ENCODE assay signal across 10 cellular contexts in the genomic region with DNA sequence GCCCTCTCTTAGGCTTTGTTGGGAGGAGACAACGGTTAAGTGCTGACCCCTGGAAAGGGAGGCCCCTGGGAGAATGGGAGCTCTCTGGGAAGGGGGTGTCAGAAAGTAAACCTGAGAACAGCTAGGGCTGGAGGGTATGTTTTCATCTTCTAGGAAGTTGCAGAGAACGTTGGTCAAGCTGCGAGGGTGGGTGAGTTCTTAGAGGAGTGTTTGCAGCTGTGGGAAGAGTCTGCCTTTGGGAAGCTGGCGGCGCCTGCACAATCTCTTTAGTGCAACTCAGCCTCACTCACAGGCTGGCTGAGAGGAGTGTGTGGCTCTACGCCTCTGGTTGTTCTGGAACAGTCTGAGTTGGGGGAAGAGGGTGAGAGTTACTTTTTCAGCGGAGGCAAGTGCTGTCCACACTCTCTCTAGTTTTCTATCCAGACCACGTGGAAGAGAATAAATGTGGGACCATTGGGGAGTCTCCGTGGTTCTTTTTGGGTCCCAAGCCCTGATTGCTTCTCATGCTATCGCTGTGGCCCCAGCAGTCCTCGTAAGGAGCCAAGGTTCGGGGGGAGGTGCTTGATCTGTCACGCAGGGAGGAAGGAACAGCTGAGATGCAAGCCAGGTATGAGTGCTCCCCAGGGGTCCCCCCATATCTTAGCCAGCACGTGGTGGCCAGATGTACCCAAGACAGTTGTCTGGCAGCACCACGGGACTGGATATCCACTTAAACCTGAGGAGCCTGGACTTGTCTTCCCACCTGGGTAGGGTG.
A peak's percentile ranks its signal among the peaks of the same experiment; 100 is the strongest.
DNase-seq lines count a peak whose midpoint lies in the region; ATAC-seq and TF ChIP-seq lines count a peak whose summit lies in the region.
"Had no signal": no experiment of that assay in that cellular context is flagged by ENCODE, and none has a peak within 500 bp of the region (broad histone marks: within the 10 kb centered on the region; RNA-seq: fewer than 3 reads in every experiment).

No MANE protein-coding gene starts in this region.

- WGBS in upper lobe of left lung, 2 donors, result 70 to 72% methylated on average over 15 of the region's 15 CpGs

- H3K36me3 ChIP-seq in HEK293 (ENCODE audit: control insufficient read depth in 2 of 2, insufficient read depth in 1 of 2, low read length in 2 of 2) (no peaks in the 10 kb centered on the region), upper lobe of left lung (no peaks in the 10 kb centered on the region)
- H3K36me3 ChIP-seq: HAP-1 had no signal

- no peak overlapping the region for H3K4me3 ChIP-seq in HEK293 (ENCODE audit: low read depth, low read length)
- H3K4me3 ChIP-seq in upper lobe of left lung, result no peak overlapping the region
- H3K4me3 ChIP-seq: HAP-1 had no signal

- no peak for DNase-seq in HK-2 (ENCODE audit: unreplicated experiment)
- DNase-seq in upper lobe of left lung, result no peak
- no peak for DNase-seq in omental fat pad (ENCODE audit: low spot score)
- DNase-seq in activated CD8-positive, alpha-beta T cell treated with anti-CD3 and anti-CD28 coated beads, Interleukin-2, amount 10 ng/mL, durations not matched to agents 7 days and 5 days, result no peak
- DNase-seq: DMS53; naive thymus-derived CD8-positive, alpha-beta T cell had no signal

- no peak for TF ChIP-seq EP300 in upper lobe of left lung (IDR thresholded peaks at IDR 0.05)

- H3K4me3 Mint-ChIP-seq in activated CD8-positive, alpha-beta T cell treated with anti-CD3 and anti-CD28 coated beads, Interleukin-2, amount 10 ng/mL, durations not matched to agents 7 days and 5 days, result no peak overlapping the region
- H3K4me3 Mint-ChIP-seq: naive thymus-derived CD8-positive, alpha-beta T cell had no signal

- POLR2A ChIA-PET in HEK293 (lab: Yijun Ruan, JAX), result no interaction called here
- POLR2A ChIA-PET in activated CD8-positive, alpha-beta T cell treated with anti-CD3 and anti-CD28 coated beads, Interleukin-2, amount 10 ng/mL, durations not matched to agents 7 days and 5 days (lab: Charles Lee), result no interaction called here

- H3K9me3 Mint-ChIP-seq in activated CD8-positive, alpha-beta T cell treated with anti-CD3 and anti-CD28 coated beads, Interleukin-2, amount 10 ng/mL, durations not matched to agents 7 days and 5 days (ENCODE audit: insufficient read depth), result peaks cover 9% of the 10 kb centered on the region

- no peak overlapping the region for H3K27ac Mint-ChIP-seq in activated CD8-positive, alpha-beta T cell treated with anti-CD3 and anti-CD28 coated beads, Interleukin-2, amount 10 ng/mL, durations not matched to agents 7 days and 5 days

- ATAC-seq in GM19043 (IDR thresholded peaks at IDR 0.05; ENCODE audit: low read depth, unreplicated experiment) (peak; percentile 28), HG03354 (IDR thresholded peaks at IDR 0.05; ENCODE audit: poor library complexity, severe bottlenecking, unreplicated experiment) (peak; percentile 36), upper lobe of left lung (ENCODE audit: low FRiP score in 2 of 2) (no peak), omental fat pad (ENCODE audit: low FRiP score) (no peak)
- no peak for ATAC-seq in activated CD8-positive, alpha-beta T cell treated with anti-CD3 and anti-CD28 coated beads, Interleukin-2, amount 10 ng/mL, durations not matched to agents 7 days and 5 days
- ATAC-seq: naive thymus-derived CD8-positive, alpha-beta T cell had no signal

- CTCF ChIA-PET in HEK293 (lab: Yijun Ruan, JAX), result interaction anchor here (0.9 kb wide), 1 partner anchor 11 kb away, joined by 3 read pairs; no protein-coding TSS in a partner anchor
- CTCF ChIA-PET in activated CD8-positive, alpha-beta T cell treated with anti-CD3 and anti-CD28 coated beads, Interleukin-2, amount 10 ng/mL, durations not matched to agents 7 days and 5 days (lab: Charles Lee), result no interaction called here

- H3K9me3 ChIP-seq in HEK293 (ENCODE audit: control insufficient read depth, insufficient read depth, low read depth, low read length), result no peaks in the 10 kb centered on the region
- peaks cover 0 to 3% (median 0%) of the 10 kb centered on the region in 4 donors for H3K9me3 ChIP-seq in upper lobe of left lung
- H3K9me3 ChIP-seq: HAP-1 had no signal

- H3K27ac ChIP-seq in HEK293 (ENCODE audit: extremely low read depth, low read depth, low read length) (no peak overlapping the region), upper lobe of left lung (no peak overlapping the region)

- no peaks in the 10 kb centered on the region for H3K27me3 ChIP-seq in upper lobe of left lung

- no peaks in the 10 kb centered on the region for H3K4me1 Mint-ChIP-seq in activated CD8-positive, alpha-beta T cell treated with anti-CD3 and anti-CD28 coated beads, Interleukin-2, amount 10 ng/mL, durations not matched to agents 7 days and 5 days (ENCODE audit: low read depth)

- H3K27me3 Mint-ChIP-seq in activated CD8-positive, alpha-beta T cell treated with anti-CD3 and anti-CD28 coated beads, Interleukin-2, amount 10 ng/mL, durations not matched to agents 7 days and 5 days (ENCODE audit: low read depth), result no peaks in the 10 kb centered on the region

- TF ChIP-seq CTCF in HEK293 (tag by site-specific recombination; IDR thresholded peaks at IDR 0.05) (no peak), upper lobe of left lung (IDR thresholded peaks at IDR 0.05) (no peak), omental fat pad (IDR thresholded peaks at IDR 0.05) (no peak)

- H3K4me1 ChIP-seq in HEK293 (ENCODE audit: control insufficient read depth, insufficient read depth, low read length), result no peaks in the 10 kb centered on the region
- H3K4me1 ChIP-seq in upper lobe of left lung, result no peaks in the 10 kb centered on the region
- H3K4me1 ChIP-seq: HAP-1 had no signal

- no peak for TF ChIP-seq POLR2A in upper lobe of left lung (IDR thresholded peaks at IDR 0.05)

- no peaks in the 10 kb centered on the region for H3K36me3 Mint-ChIP-seq in activated CD8-positive, alpha-beta T cell treated with anti-CD3 and anti-CD28 coated beads, Interleukin-2, amount 10 ng/mL, durations not matched to agents 7 days and 5 days (ENCODE audit: low read depth)

TF ChIP-seq in HEK293, 187 proteins besides CTCF, POLR2A, EP300 and RAD21:
- TF ChIP-seq ZNF341 (tag by site-specific recombination; IDR thresholded peaks at IDR 0.05; ENCODE audit: low read depth), result peak; percentile 11; the same call in 1 of the 2 replicates
- TF ChIP-seq ZNF24 (tag by site-specific recombination; IDR thresholded peaks at IDR 0.05), result no peak
- no peak for TF ChIP-seq GLI4 (tag by site-specific recombination; IDR thresholded peaks at IDR 0.05)

Comparison
In these comparisons a context has a peak if more than half of its experiments do, and no peak if none do; other contexts are left out.
1. ATAC-seq: peak in GM19043 (single experiment) and HG03354 (single experiment); none in upper lobe of left lung (0 of 2), omental fat pad (single experiment) and activated CD8-positive, alpha-beta T cell treated with anti-CD3 and anti-CD28 coated beads, Interleukin-2, amount 10 ng/mL, durations not matched to agents 7 days and 5 days (single experiment).